23 cellular contexts compared by ENCODE assay signal in the genomic region with DNA sequence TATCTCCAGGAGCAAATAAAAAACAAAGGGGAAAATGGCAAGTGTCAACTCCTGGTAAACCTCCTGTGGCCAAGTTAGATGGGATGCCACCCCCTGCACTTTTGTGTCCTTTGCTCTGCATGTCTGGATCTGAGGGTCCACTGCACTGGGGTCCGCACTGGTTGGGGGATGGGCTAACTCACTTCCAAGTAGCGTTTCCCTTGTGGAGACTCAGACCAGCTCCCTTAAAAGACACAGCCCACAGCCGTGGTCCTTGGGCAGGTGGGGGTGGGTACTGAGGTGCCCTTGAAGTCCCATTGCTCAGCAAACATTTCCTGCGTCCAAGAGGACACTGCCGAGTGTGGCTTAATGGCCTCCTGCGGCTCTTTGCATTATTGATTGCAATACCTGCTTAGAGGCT.
"Had no signal": no experiment of that assay in that cellular context is flagged by ENCODE, and none has a peak within 500 bp of the region (broad histone marks: within the 10 kb centered on the region; RNA-seq: fewer than 3 reads in every experiment).

No MANE protein-coding gene starts in this region.

- H3K9me3 ChIP-seq: gastrocnemius medialis, mucosa of descending colon, prostate gland, thoracic aorta had no signal

- H3K4me3 Mint-ChIP-seq: effector memory CD8-positive, alpha-beta T cell; memory B cell; mesothelial cell of epicardium; naive thymus-derived CD4-positive, alpha-beta T cell; nephron; neural progenitor cell; stimulated activated naive B cell treated with anti-CD40 and anti-IgM and Interleukin-4, amounts not matched to agents 10 μg/mL and 1 μg/mL and 100 μg/mL, for 72 hours; stimulated activated naive CD8-positive, alpha-beta T cell treated with anti-CD3 and anti-CD28 coated beads, Interleukin-15, Interleukin-2, amounts not matched to agents 100 ng/mL and 50 ng/mL, for 24 hours had no signal

- H3K4me2 ChIP-seq: neural progenitor cell had no signal

- ATAC-seq: effector memory CD8-positive, alpha-beta T cell; gastrocnemius medialis; left lobe of liver; mucosa of descending colon; naive thymus-derived CD4-positive, alpha-beta T cell; stimulated activated naive B cell treated with anti-CD40 and anti-IgM and Interleukin-4, amounts not matched to agents 10 μg/mL and 1 μg/mL and 100 μg/mL, for 72 hours had no signal

- H3K27ac ChIP-seq: gastrocnemius medialis, neural progenitor cell, prostate gland, right atrium auricular region, skin epidermis, thoracic aorta, tibial nerve, upper lobe of left lung had no signal

- H3K27ac Mint-ChIP-seq: effector memory CD8-positive, alpha-beta T cell; memory B cell; mesothelial cell of epicardium; naive thymus-derived CD4-positive, alpha-beta T cell; nephron; stimulated activated naive B cell treated with anti-CD40 and anti-IgM and Interleukin-4, amounts not matched to agents 10 μg/mL and 1 μg/mL and 100 μg/mL, for 72 hours; stimulated activated naive CD8-positive, alpha-beta T cell treated with anti-CD3 and anti-CD28 coated beads, Interleukin-15, Interleukin-2, amounts not matched to agents 100 ng/mL and 50 ng/mL, for 24 hours had no signal

- DNase-seq: cortex of kidney; effector memory CD8-positive, alpha-beta T cell; gastrocnemius medialis; head of caudate nucleus; mucosa of descending colon; naive thymus-derived CD4-positive, alpha-beta T cell; nucleus accumbens; stimulated activated CD4-positive, alpha-beta T cell treated with anti-CD3 and anti-CD28 coated beads, Interleukin-15, amount 100 ng/mL, for 24 hours; stimulated activated CD4-positive, alpha-beta T cell treated with anti-CD3 and anti-CD28 coated beads, Interleukin-2, amount 100 ng/mL, for 48 hours; stimulated activated naive B cell treated with anti-CD40 and anti-IgM and Interleukin-4, amounts not matched to agents 10 μg/mL and 1 μg/mL and 100 μg/mL, for 72 hours; upper lobe of left lung had no signal

- H2AFZ ChIP-seq: neural progenitor cell had no signal

- H3K9ac ChIP-seq: neural progenitor cell had no signal

- H3K4me1 ChIP-seq: gastrocnemius medialis, prostate gland, tibial nerve, upper lobe of left lung had no signal

- H3K9me3 Mint-ChIP-seq: effector memory CD8-positive, alpha-beta T cell; mesothelial cell of epicardium; nephron; neural progenitor cell; stimulated activated naive CD8-positive, alpha-beta T cell treated with anti-CD3 and anti-CD28 coated beads, Interleukin-15, Interleukin-2, amounts not matched to agents 100 ng/mL and 50 ng/mL, for 24 hours had no signal

- H3K4me1 Mint-ChIP-seq: memory B cell; mesothelial cell of epicardium; naive thymus-derived CD4-positive, alpha-beta T cell; nephron; stimulated activated naive B cell treated with anti-CD40 and anti-IgM and Interleukin-4, amounts not matched to agents 10 μg/mL and 1 μg/mL and 100 μg/mL, for 72 hours had no signal

- H3K4me3 ChIP-seq: gastrocnemius medialis, lung, mucosa of descending colon, neural progenitor cell, prostate gland, right atrium auricular region, skin epidermis, thoracic aorta, tibial nerve, upper lobe of left lung had no signal

- H3K27me3 ChIP-seq: gastrocnemius medialis, neural progenitor cell, right atrium auricular region, upper lobe of left lung had no signal

- H3K36me3 ChIP-seq: gastrocnemius medialis, neural progenitor cell, prostate gland, right atrium auricular region, thoracic aorta, tibial nerve, upper lobe of left lung had no signal

- H3K36me3 Mint-ChIP-seq: memory B cell; mesothelial cell of epicardium; naive thymus-derived CD4-positive, alpha-beta T cell; neural progenitor cell; stimulated activated naive B cell treated with anti-CD40 and anti-IgM and Interleukin-4, amounts not matched to agents 10 μg/mL and 1 μg/mL and 100 μg/mL, for 72 hours had no signal
